9 cellular contexts compared by ENCODE assay signal in the genomic region with DNA sequence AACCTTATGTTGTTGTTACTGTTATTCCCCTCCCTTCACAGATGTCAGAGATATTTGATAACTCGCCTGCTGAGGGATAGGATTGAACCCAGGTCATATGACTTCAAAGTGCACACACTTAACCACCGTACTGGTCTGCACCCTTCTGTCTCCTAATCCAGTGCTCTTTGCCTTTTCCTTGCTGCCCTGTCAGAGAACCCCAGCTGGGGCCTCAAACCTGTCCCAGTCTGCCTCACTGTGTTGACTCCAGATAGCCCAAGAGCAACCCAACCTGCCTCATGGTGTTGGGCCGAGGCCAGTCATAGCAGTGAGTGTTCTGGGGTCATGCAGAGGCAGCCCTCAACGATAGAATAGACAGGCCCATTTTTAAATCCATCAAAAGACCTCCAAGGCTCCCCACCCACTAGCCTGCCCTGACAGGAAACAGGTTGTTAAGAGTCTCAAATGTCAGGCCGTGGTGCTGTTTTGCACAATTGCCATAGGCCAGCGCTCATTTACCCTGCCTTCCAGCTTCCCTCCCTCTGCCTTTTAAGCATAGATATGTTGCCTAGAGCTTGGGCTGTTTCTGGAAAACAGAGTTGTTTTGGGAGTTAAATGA. TPM values are rescaled to one million over a fixed set of nuclear protein-coding genes. Genes with fewer than 3 reads are reported as not detected.
A peak's percentile ranks its signal among the peaks of the same experiment; 100 is the strongest.
DNase-seq lines count a peak whose midpoint lies in the region; ATAC-seq and TF ChIP-seq lines count a peak whose summit lies in the region.
"Had no signal": no experiment of that assay in that cellular context is flagged by ENCODE, and none has a peak within 500 bp of the region (broad histone marks: within the 10 kb centered on the region; RNA-seq: fewer than 3 reads in every experiment).

No MANE protein-coding gene starts in this region.

- TF ChIP-seq CTCF in psoas muscle (IDR thresholded peaks at IDR 0.05): no peak

- WGBS in psoas muscle, 3 donors: 34 to 50% (median 37%) methylated on average over 6 of the region's 6 CpGs

- H3K27me3 ChIP-seq in H7 (ENCODE audit: control insufficient read depth, insufficient read depth, low read length) (no peaks in the 10 kb centered on the region), psoas muscle (ENCODE audit: insufficient read depth in 3 of 3, low read length in 2 of 3) (no peaks in the 10 kb centered on the region)

- H3K36me3 ChIP-seq in H7 (replicated peaks; ENCODE audit: control insufficient read depth, insufficient read depth, low read length): no peaks in the 10 kb centered on the region
- H3K36me3 ChIP-seq in psoas muscle (ENCODE audit: insufficient read depth in 1 of 2, low read depth in 1 of 2): peaks cover 0 to 47% of the 10 kb centered on the region in 2 donors

- peak; percentile 89 for ATAC-seq in esophagus mucosa
- peak; percentile 21 to 38 (median 31) for ATAC-seq in psoas muscle
- ATAC-seq in HG03280 (IDR thresholded peaks at IDR 0.05; ENCODE audit: unreplicated experiment): no peak

- DNase-seq in H7 (peak; percentile 59), NOMO-1 treated with DMSO at 0.1 percent for 48 hours (lab: John Stamatoyannopoulos, UW; ENCODE audit: unreplicated experiment) (peak; percentile 26), psoas muscle (no peak), cerebellar nuclear complex (lab: John Stamatoyannopoulos, UW) (no peak), ureter (ENCODE audit: low spot score) (no peak)
- DNase-seq in activated effector memory CD4-positive, alpha-beta T cell treated with Interleukin-2 at 50 U/mL for 16 hours: no peak
- DNase-seq: NCI-H2081 treated with DMSO at 0.1 percent for 48 hours had no signal

- peak overlapping the region; percentile 69 for H3K27ac ChIP-seq in psoas muscle

- no peaks in the 10 kb centered on the region for H3K9me3 ChIP-seq in psoas muscle

- no peak overlapping the region for H3K4me3 ChIP-seq in H7 (ENCODE audit: insufficient read depth, low read depth, low read length)
- H3K4me3 ChIP-seq in psoas muscle: no peak overlapping the region

- peaks cover 40% of the 10 kb centered on the region for H3K4me1 ChIP-seq in psoas muscle

- intact Hi-C loops in psoas muscle (cut with DNase I): no loop called here

RNA-seq across cellular contexts. Expression of a gene that starts 37.0 kb away (rescaled TPM):
- total RNA-seq in H7 (2014; rRNA removed; shearing (Covaris generic)): 9.0 and 17.4 TPM in 2 replicates
- 144 TPM for total RNA-seq in esophagus mucosa
- 10 to 100 TPM; 11.3 to 19.7 (median 15.8) TPM for total RNA-seq in psoas muscle
- 10 to 100 TPM in 1 of 3 donors, 1 to 10 TPM in 2; 7.6 to 10.2 (median 8.9) TPM for polyA plus RNA-seq in psoas muscle
- total RNA-seq in ureter: 114 TPM

Comparison
In these comparisons a context has a peak if more than half of its experiments do, and no peak if none do; other contexts are left out.
1. DNase-seq: peak in H7 (single experiment) and NOMO-1 treated with DMSO at 0.1 percent for 48 hours (single experiment); none in psoas muscle (0 of 2), cerebellar nuclear complex (0 of 2), activated effector memory CD4-positive, alpha-beta T cell treated with Interleukin-2 at 50 U/mL for 16 hours (single experiment) and ureter (single experiment).